In the genomic region with DNA sequence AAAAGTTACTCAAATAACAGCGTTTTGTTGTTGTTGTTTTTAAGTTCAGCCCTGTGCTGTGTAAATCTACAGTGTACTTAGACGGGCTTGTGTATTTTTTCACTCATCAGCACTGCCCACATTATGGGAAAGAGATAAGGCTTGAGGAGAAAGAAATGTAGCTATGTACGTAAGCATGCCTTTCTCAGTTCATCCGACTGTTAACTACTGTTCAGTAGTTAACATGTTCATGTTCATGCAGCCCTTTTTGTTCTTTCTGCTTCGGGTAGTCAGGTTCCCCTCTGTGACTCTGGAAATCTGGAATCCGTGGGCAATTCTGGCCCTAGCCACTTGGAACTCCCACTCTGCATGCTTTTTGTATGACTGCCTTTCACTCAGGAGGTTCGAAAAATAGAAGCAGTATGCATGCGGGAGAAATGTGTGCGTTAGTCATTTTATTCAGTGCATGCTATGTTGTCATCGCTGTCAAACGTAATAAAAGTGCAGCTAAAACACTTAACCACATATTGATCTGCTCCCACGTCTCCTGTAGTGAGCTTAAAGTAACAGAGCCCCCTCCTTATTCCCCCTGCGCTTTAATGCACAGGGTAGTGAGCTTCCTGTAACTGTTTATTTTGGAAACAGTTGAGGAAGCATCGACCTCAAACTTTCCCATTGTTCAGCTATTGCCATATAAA, we compare ENCODE assay signal across 11 cellular contexts.
DNase-seq lines count a peak whose midpoint lies in the region; ATAC-seq, FAIRE-seq and TF ChIP-seq lines count a peak whose summit lies in the region.
"Had no signal": no experiment of that assay in that cellular context is flagged by ENCODE, and none has a peak within 500 bp of the region (broad histone marks: within the 10 kb centered on the region; RNA-seq: fewer than 3 reads in every experiment).

No MANE protein-coding gene starts in this region.

- no peak for TF ChIP-seq CTCF in HFF-Myc (IDR thresholded peaks at IDR 0.05; ENCODE audit: low read depth, low read length, missing control alignments)
- TF ChIP-seq CTCF in GM12878 (IDR thresholded peaks at IDR 0.05 in 2 of 3, conservative IDR thresholded peaks at IDR 0.05 in 1 of 3; ENCODE audit: control insufficient read depth in 2 of 3, extremely low read depth in 1 of 3, insufficient read depth in 1 of 3, low read depth in 3 of 3, low read length in 3 of 3) = no peak
- TF ChIP-seq CTCF in kidney (IDR thresholded peaks at IDR 0.05; ENCODE audit: borderline replicate concordance, extremely low read depth, insufficient read depth) = no peak
- peak; percentile 27 for TF ChIP-seq CTCF in thoracic aorta (IDR thresholded peaks at IDR 0.05)

- no peak for TF ChIP-seq RAD21 in GM12878 (IDR thresholded peaks at IDR 0.05; ENCODE audit: insufficient read depth, low read depth, low read length)

- H3K79me2 ChIP-seq in GM12878 (ENCODE audit: control insufficient read depth, insufficient read depth, low read length) = no peaks in the 10 kb centered on the region

- FAIRE-seq in GM12878 (lab: Jason Lieb, UNC) = peak; percentile 79
- no peak for FAIRE-seq in kidney (lab: Jason Lieb, UNC)

- H3K9ac ChIP-seq in GM12878 (ENCODE audit: control insufficient read depth, insufficient read depth, low read length) = no peak overlapping the region
- peak overlapping the region in 1 of 2 donors; percentile 9 for H3K9ac ChIP-seq in kidney (ENCODE audit: low read length in 2 of 2)

- H3K9me3 ChIP-seq in GM12878 (replicated peaks; ENCODE audit: control insufficient read depth, insufficient read depth, low read length) (peaks cover 12% of the 10 kb centered on the region; the same call in 2 of the 3 replicates), kidney (ENCODE audit: control insufficient read depth in 1 of 2, low read length in 2 of 2) (no peaks in the 10 kb centered on the region), thoracic aorta (no peaks in the 10 kb centered on the region)
- H3K9me3 ChIP-seq: body of pancreas had no signal

- in situ Hi-C loops in GM12878 (cut with MboI) = no loop called here
- in situ Hi-C loops in ACHN (cut with HindIII; ENCODE audit: low pct_ligation_motif_present, low pct_unique_long_range_greater_than_20kb, low sequenced_read_pairs) = no loop called here

- POLR2A ChIA-PET in GM12878 (lab: Charles Lee) = interaction anchor here (0.6 to 1.4 kb wide), 5 partner anchors 8 to 236 kb away, joined by 3 to 4 read pairs (median 3); no protein-coding TSS in a partner anchor

- peak overlapping the region; percentile 49 for H2AFZ ChIP-seq in GM12878 (ENCODE audit: control insufficient read depth, low read depth, low read length)

- DNase-seq in HFF-Myc (ENCODE audit: extremely low read depth, low read depth) (peak; percentile 99), GM12878 (ENCODE audit: low read depth, low spot score) (no peak), kidney (no peak), thoracic aorta (ENCODE audit: low spot score) (no peak), ACHN (no peak)
- DNase-seq: activated CD4-positive, alpha-beta T cell treated with anti-CD3 and anti-CD28 coated beads for 36 hours; body of pancreas; NCI-H1092 had no signal

- peak overlapping the region; percentile 20; the same call in 1 of the 2 replicates for H3K4me3 ChIP-seq in HFF-Myc (replicated peaks; ENCODE audit: low read depth, low read length)
- no peak overlapping the region for H3K4me3 ChIP-seq in GM12878
- peak overlapping the region; percentile 5 to 37 for H3K4me3 ChIP-seq in kidney (ENCODE audit: low read length in 2 of 2)
- peak overlapping the region; percentile 63 for H3K4me3 ChIP-seq in thoracic aorta
- H3K4me3 ChIP-seq: body of pancreas had no signal

- CTCF ChIA-PET in GM12878 (lab: Yijun Ruan, JAX) = interaction anchor here (0.9 to 2.8 kb wide), 7 partner anchors 9 to 788 kb away, joined by 3 to 13 read pairs (median 4); no protein-coding TSS in a partner anchor

- WGBS in GM12878 (ENCODE audit: insufficient coverage, insufficient replicate concordance, low lambda C conversion rate, missing lambda C conversion rate) = 35% methylated on average over 14 of the region's 14 CpGs

- H3K27me3 ChIP-seq in GM12878 (replicated peaks in 1 of 2; ENCODE audit: control insufficient read depth in 2 of 2, insufficient read depth in 2 of 2, low read length in 1 of 2) (no peaks in the 10 kb centered on the region), thoracic aorta (replicated peaks; ENCODE audit: insufficient read depth) (no peaks in the 10 kb centered on the region)
- H3K27me3 ChIP-seq: body of pancreas had no signal

- H4K20me1 ChIP-seq in GM12878 (ENCODE audit: control insufficient read depth, insufficient read depth) = no peaks in the 10 kb centered on the region

- H3K4me1 ChIP-seq in GM12878 (ENCODE audit: control insufficient read depth, insufficient read depth, low read length) (peaks cover 23% of the 10 kb centered on the region), kidney (ENCODE audit: control insufficient read depth in 1 of 2, insufficient read depth in 1 of 2, low read depth in 1 of 2, low read length in 2 of 2) (peaks cover 7 to 9% of the 10 kb centered on the region in 2 donors), thoracic aorta (ENCODE audit: control insufficient read depth in 1 of 2, low read depth in 2 of 2) (peaks cover 17 to 28% of the 10 kb centered on the region in 2 donors)

- no TSS peak for BruUV-seq in GM12878 (replicated peaks; lab: Mats Ljungman, UMichigan)

- ATAC-seq in GM12878 (peak; percentile 42), thoracic aorta (ENCODE audit: insufficient number of reproducible peaks, low FRiP score, low read depth) (peak; percentile 80), HG02798 (IDR thresholded peaks at IDR 0.05; ENCODE audit: poor library complexity, unreplicated experiment) (no peak), GM21360 (IDR thresholded peaks at IDR 0.05; ENCODE audit: unreplicated experiment) (no peak)
- ATAC-seq: activated CD4-positive, alpha-beta T cell treated with anti-CD3 and anti-CD28 coated beads for 36 hours; body of pancreas; stimulated activated memory B cell treated with anti-CD40 and anti-IgM and Interleukin-4, amounts not matched to agents 10 μg/mL and 1 μg/mL and 100 μg/mL, for 72 hours had no signal

- SMC1A ChIA-PET in GM12878 (lab: Charles Lee; ENCODE audit: uncharacterized antibody, unreplicated experiment) = interaction anchor here (0.6 to 4.6 kb wide), 14 partner anchors 9 to 696 kb away, joined by 3 to 46 read pairs (median 4); no protein-coding TSS in a partner anchor

- TF ChIP-seq POLR2A in GM12878 (IDR thresholded peaks at IDR 0.05; ENCODE audit: low read depth, low read length) = no peak

- H3K27ac ChIP-seq in GM12878 (ENCODE audit: control insufficient read depth, insufficient read depth) (no peak overlapping the region), kidney (ENCODE audit: low read depth in 2 of 2, low read length in 2 of 2) (peak overlapping the region in 1 of 2 donors; percentile 5), thoracic aorta (peak overlapping the region in 1 of 2 donors; percentile 25)
- H3K27ac ChIP-seq: body of pancreas had no signal

- H3K4me2 ChIP-seq in GM12878 (ENCODE audit: control insufficient read depth, insufficient read depth) = peak overlapping the region; percentile 10; the same call in 1 of the 2 replicates

- intact Hi-C loops in GM12878 (cut with micrococcal nuclease; ENCODE audit: unreplicated experiment) (no loop called here), kidney (cut with DNase I) (no loop called here)

- no peaks in the 10 kb centered on the region for H3K36me3 ChIP-seq in GM12878 (ENCODE audit: control insufficient read depth in 2 of 2, insufficient read depth in 2 of 2, low read length in 1 of 2)
- no peaks in the 10 kb centered on the region for H3K36me3 ChIP-seq in kidney (ENCODE audit: control insufficient read depth in 1 of 2, insufficient read depth in 2 of 2, low read length in 2 of 2)
- H3K36me3 ChIP-seq in thoracic aorta = no peaks in the 10 kb centered on the region

- RAD21 ChIA-PET in GM12878 (lab: Charles Lee; ENCODE audit: unreplicated experiment) = interaction anchor here (0.7 to 2.8 kb wide), 8 partner anchors 9 to 281 kb away, joined by 3 to 16 read pairs (median 4); no protein-coding TSS in a partner anchor

- no peak for TF ChIP-seq EP300 in GM12878 (IDR thresholded peaks at IDR 0.05; ENCODE audit: borderline replicate concordance in 1 of 2, control insufficient read depth in 1 of 2, low read depth in 2 of 2, low read length in 2 of 2)

TF ChIP-seq in GM12878, 131 proteins besides CTCF, POLR2A, EP300 and RAD21 (continues in another document):
- TF ChIP-seq POU2F2 (IDR thresholded peaks at IDR 0.05; ENCODE audit: borderline replicate concordance, low read depth, low read length) (peak; percentile 38; the same call in 1 of the 3 replicates), JUNB (IDR thresholded peaks at IDR 0.05) (peak; percentile 29; the same call in 1 of the 2 replicates), RFX5 (IDR thresholded peaks at IDR 0.05; ENCODE audit: low read depth, low read length) (no peak), SMAD5 (IDR thresholded peaks at IDR 0.05; ENCODE audit: low read depth) (no peak), IRF4 (IDR thresholded peaks at IDR 0.05; ENCODE audit: low read depth, low read length) (0 out of 2 replicates have a peak, but pooled peaks have one; percentile 23)
- TF ChIP-seq, protein P1, sequence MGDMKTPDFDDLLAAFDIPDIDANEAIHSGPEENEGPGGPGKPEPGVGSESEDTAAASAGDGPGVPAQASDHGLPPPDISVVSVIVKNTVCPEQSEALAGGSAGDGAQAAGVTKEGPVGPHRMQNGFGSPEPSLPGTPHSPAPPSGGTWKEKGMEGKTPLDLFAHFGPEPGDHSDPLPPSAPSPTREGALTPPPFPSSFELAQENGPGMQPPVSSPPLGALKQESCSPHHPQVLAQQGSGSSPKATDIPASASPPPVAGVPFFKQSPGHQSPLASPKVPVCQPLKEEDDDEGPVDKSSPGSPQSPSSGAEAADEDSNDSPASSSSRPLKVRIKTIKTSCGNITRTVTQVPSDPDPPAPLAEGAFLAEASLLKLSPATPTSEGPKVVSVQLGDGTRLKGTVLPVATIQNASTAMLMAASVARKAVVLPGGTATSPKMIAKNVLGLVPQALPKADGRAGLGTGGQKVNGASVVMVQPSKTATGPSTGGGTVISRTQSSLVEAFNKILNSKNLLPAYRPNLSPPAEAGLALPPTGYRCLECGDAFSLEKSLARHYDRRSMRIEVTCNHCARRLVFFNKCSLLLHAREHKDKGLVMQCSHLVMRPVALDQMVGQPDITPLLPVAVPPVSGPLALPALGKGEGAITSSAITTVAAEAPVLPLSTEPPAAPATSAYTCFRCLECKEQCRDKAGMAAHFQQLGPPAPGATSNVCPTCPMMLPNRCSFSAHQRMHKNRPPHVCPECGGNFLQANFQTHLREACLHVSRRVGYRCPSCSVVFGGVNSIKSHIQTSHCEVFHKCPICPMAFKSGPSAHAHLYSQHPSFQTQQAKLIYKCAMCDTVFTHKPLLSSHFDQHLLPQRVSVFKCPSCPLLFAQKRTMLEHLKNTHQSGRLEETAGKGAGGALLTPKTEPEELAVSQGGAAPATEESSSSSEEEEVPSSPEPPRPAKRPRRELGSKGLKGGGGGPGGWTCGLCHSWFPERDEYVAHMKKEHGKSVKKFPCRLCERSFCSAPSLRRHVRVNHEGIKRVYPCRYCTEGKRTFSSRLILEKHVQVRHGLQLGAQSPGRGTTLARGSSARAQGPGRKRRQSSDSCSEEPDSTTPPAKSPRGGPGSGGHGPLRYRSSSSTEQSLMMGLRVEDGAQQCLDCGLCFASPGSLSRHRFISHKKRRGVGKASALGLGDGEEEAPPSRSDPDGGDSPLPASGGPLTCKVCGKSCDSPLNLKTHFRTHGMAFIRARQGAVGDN (IDR thresholded peaks at IDR 0.05) = 0 out of 2 replicates have a peak, but pooled peaks have one; percentile 30

Comparison
In these comparisons a context has a peak if more than half of its experiments do, and no peak if none do; other contexts are left out.
1. ATAC-seq: peak in GM12878 (single experiment) and thoracic aorta (single experiment); none in HG02798 (single experiment) and GM21360 (single experiment).